In the genomic region with DNA sequence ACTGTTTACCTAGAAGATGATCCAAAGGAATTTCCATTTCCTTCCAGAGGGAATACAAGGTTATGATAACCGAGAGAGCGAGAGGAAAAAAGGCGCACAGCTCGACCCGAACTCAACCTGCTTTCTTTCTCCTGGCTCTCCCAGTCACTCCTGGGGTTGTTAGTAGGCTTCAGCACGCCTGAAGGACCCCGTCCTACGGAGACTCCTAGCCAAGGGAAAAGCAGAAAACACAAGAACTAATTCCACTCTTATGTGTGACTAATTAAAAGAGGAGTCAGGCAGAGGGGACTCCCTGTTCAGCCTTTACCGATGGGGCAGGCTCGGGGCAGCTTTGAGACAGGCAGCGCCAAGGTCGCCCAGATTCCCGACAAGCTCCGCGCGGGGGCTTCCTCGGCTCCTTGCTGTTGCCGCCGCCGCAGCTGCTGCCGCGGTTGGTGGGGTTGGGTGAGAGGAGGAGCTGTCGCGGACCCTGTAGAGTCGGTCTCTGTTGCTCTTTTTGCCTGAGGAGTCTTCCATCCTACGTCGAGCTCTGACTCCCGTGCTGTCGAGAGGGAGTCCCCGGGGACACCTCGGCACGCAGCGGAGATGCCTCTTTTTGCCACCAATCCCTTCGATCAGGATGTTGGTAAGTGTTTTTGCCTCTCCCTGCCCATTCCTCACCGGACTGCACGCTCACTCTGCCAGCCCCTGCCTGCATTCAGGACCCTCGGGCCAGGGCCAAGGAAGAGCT, we compare ENCODE assay signal across 1 cellular context.
A peak's percentile ranks its signal among the peaks of the same experiment; 100 is the strongest.
TF ChIP-seq lines count a peak whose summit lies in the region.

A gene (plus strand): TSS at position 397 of the 730 bp plus-strand sequence. CDS start 189 bp downstream, at position 586.

TF ChIP-seq in HepG2, 621 proteins besides CTCF, POLR2A, EP300 and RAD21 (continued from another document and continues in another):
- TF ChIP-seq IRF2 (CRISPR knock-in tag; IDR thresholded peaks at IDR 0.05) (peak; percentile 19; the same call in 1 of the 2 replicates), KDM5B (CRISPR knock-in tag; IDR thresholded peaks at IDR 0.05; ENCODE audit: borderline replicate concordance) (peak; percentile 61), RFXANK (CRISPR knock-in tag; IDR thresholded peaks at IDR 0.05) (no peak), GABPB1 (CRISPR knock-in tag; IDR thresholded peaks at IDR 0.05) (peak; percentile 72), RBFOX2 (IDR thresholded peaks at IDR 0.05; ENCODE audit: low read depth, low read length) (peak; percentile 73), ASH2L (IDR thresholded peaks at IDR 0.05; ENCODE audit: insufficient read length, low read depth, low read length) (peak; percentile 99), ZFP36L2 (CRISPR knock-in tag; IDR thresholded peaks at IDR 0.05) (no peak), SOX6 (IDR thresholded peaks at IDR 0.05) (no peak), SOX6 (CRISPR knock-in tag; IDR thresholded peaks at IDR 0.05) (peak; percentile 8; the same call in 1 of the 2 replicates), ONECUT2 (CRISPR knock-in tag; IDR thresholded peaks at IDR 0.05) (no peak), KMT2B (CRISPR knock-in tag; IDR thresholded peaks at IDR 0.05) (peak; percentile 97), PHB2 (IDR thresholded peaks at IDR 0.05; ENCODE audit: partially characterized antibody) (no peak), ZZZ3 (CRISPR knock-in tag; IDR thresholded peaks at IDR 0.05; ENCODE audit: borderline replicate concordance) (peak; percentile 44; the same call in 1 of the 2 replicates), ZNF234 (CRISPR knock-in tag; conservative IDR thresholded peaks at IDR 0.05) (no peak), ETV6 (CRISPR knock-in tag; conservative IDR thresholded peaks at IDR 0.05) (no peak), ZNF605 (CRISPR knock-in tag; IDR thresholded peaks at IDR 0.05) (0 out of 2 replicates have a peak, but pooled peaks have one; percentile 62), FOXK2 (IDR thresholded peaks at IDR 0.05) (no peak), ZNF781 (CRISPR knock-in tag; IDR thresholded peaks at IDR 0.05; ENCODE audit: borderline replicate concordance, not compliant biosample characterization) (peak; percentile 28), RNF2 (conservative IDR thresholded peaks at IDR 0.05; ENCODE audit: low read depth) (no peak), SATB2 (CRISPR knock-in tag; IDR thresholded peaks at IDR 0.05) (no peak), KDM3A (CRISPR knock-in tag; IDR thresholded peaks at IDR 0.05; ENCODE audit: low read depth) (no peak), PAWR (CRISPR knock-in tag; IDR thresholded peaks at IDR 0.05; ENCODE audit: borderline replicate concordance) (no peak), ZNF607 (CRISPR knock-in tag; IDR thresholded peaks at IDR 0.05; ENCODE audit: borderline replicate concordance) (0 out of 2 replicates have a peak, but pooled peaks have one; percentile 42), ZNF143 (CRISPR knock-in tag; IDR thresholded peaks at IDR 0.05) (peak; percentile 94), ZNF317 (CRISPR knock-in tag; IDR thresholded peaks at IDR 0.05) (0 out of 2 replicates have a peak, but pooled peaks have one; percentile 25), ZNF292 (CRISPR knock-in tag; IDR thresholded peaks at IDR 0.05; ENCODE audit: borderline replicate concordance, low read depth) (peak; percentile 90), EED (CRISPR knock-in tag; IDR thresholded peaks at IDR 0.05) (no peak), ZBTB7B (CRISPR knock-in tag; IDR thresholded peaks at IDR 0.05) (no peak), SUZ12 (IDR thresholded peaks at IDR 0.05; ENCODE audit: low read depth, low read length) (peak; percentile 44), PHF8 (CRISPR knock-in tag; IDR thresholded peaks at IDR 0.05) (peak; percentile 78), MLLT10 (CRISPR knock-in tag; IDR thresholded peaks at IDR 0.05) (no peak), ZNF12 (CRISPR knock-in tag; IDR thresholded peaks at IDR 0.05) (0 out of 2 replicates have a peak, but pooled peaks have one; percentile 40), NKX3-1 (CRISPR knock-in tag; IDR thresholded peaks at IDR 0.05) (0 out of 2 replicates have a peak, but pooled peaks have one; percentile 23), NR2F1 (CRISPR knock-in tag; IDR thresholded peaks at IDR 0.05) (no peak), ZNF331 (CRISPR knock-in tag; IDR thresholded peaks at IDR 0.05) (no peak), ZBTB42 (CRISPR knock-in tag; IDR thresholded peaks at IDR 0.05) (no peak), ATM (IDR thresholded peaks at IDR 0.05; ENCODE audit: borderline replicate concordance) (no peak), FOXO1 (CRISPR knock-in tag; IDR thresholded peaks at IDR 0.05) (peak; percentile 33; the same call in 1 of the 2 replicates), ZNF616 (CRISPR knock-in tag; IDR thresholded peaks at IDR 0.05; ENCODE audit: low read depth) (no peak), ZNF121 (CRISPR knock-in tag; IDR thresholded peaks at IDR 0.05) (peak; percentile 77), FOXJ3 (CRISPR knock-in tag; IDR thresholded peaks at IDR 0.05; ENCODE audit: borderline replicate concordance) (peak; percentile 40; the same call in 1 of the 2 replicates), NFE2L1 (CRISPR knock-in tag; IDR thresholded peaks at IDR 0.05; ENCODE audit: borderline replicate concordance) (no peak), ZNF510 (CRISPR knock-in tag; IDR thresholded peaks at IDR 0.05; ENCODE audit: low read depth) (0 out of 2 replicates have a peak, but pooled peaks have one; percentile 10)
- TF ChIP-seq, protein P1, sequence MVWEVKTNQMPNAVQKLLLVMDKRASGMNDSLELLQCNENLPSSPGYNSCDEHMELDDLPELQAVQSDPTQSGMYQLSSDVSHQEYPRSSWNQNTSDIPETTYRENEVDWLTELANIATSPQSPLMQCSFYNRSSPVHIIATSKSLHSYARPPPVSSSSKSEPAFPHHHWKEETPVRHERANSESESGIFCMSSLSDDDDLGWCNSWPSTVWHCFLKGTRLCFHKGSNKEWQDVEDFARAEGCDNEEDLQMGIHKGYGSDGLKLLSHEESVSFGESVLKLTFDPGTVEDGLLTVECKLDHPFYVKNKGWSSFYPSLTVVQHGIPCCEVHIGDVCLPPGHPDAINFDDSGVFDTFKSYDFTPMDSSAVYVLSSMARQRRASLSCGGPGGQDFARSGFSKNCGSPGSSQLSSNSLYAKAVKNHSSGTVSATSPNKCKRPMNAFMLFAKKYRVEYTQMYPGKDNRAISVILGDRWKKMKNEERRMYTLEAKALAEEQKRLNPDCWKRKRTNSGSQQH (CRISPR knock-in tag; IDR thresholded peaks at IDR 0.05; ENCODE audit: low read depth) = peak; percentile 50; the same call in 1 of the 2 replicates
- TF ChIP-seq, protein P2, sequence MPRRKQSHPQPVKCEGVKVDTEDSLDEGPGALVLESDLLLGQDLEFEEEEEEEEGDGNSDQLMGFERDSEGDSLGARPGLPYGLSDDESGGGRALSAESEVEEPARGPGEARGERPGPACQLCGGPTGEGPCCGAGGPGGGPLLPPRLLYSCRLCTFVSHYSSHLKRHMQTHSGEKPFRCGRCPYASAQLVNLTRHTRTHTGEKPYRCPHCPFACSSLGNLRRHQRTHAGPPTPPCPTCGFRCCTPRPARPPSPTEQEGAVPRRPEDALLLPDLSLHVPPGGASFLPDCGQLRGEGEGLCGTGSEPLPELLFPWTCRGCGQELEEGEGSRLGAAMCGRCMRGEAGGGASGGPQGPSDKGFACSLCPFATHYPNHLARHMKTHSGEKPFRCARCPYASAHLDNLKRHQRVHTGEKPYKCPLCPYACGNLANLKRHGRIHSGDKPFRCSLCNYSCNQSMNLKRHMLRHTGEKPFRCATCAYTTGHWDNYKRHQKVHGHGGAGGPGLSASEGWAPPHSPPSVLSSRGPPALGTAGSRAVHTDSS (CRISPR knock-in tag; conservative IDR thresholded peaks at IDR 0.05) = no peak
- TF ChIP-seq, protein P3, sequence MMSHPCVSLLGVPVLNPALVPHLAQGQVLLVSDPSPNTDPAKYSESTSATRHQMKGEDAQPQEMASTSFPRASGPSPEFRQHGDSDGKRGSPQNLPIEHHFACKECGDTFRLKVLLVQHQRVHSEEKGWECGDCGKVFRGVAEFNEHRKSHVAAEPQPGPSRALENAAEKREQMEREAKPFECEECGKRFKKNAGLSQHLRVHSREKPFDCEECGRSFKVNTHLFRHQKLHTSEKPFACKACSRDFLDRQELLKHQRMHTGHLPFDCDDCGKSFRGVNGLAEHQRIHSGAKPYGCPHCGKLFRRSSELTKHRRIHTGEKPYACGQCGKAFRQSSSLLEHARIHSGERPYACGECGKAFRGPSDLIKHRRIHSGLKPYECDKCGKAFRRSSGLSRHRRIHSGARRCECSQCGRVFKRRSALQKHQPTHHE (CRISPR knock-in tag; IDR thresholded peaks at IDR 0.05; ENCODE audit: borderline replicate concordance) = no peak
- TF ChIP-seq, protein P4, sequence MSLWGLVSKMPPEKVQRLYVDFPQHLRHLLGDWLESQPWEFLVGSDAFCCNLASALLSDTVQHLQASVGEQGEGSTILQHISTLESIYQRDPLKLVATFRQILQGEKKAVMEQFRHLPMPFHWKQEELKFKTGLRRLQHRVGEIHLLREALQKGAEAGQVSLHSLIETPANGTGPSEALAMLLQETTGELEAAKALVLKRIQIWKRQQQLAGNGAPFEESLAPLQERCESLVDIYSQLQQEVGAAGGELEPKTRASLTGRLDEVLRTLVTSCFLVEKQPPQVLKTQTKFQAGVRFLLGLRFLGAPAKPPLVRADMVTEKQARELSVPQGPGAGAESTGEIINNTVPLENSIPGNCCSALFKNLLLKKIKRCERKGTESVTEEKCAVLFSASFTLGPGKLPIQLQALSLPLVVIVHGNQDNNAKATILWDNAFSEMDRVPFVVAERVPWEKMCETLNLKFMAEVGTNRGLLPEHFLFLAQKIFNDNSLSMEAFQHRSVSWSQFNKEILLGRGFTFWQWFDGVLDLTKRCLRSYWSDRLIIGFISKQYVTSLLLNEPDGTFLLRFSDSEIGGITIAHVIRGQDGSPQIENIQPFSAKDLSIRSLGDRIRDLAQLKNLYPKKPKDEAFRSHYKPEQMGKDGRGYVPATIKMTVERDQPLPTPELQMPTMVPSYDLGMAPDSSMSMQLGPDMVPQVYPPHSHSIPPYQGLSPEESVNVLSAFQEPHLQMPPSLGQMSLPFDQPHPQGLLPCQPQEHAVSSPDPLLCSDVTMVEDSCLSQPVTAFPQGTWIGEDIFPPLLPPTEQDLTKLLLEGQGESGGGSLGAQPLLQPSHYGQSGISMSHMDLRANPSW (CRISPR knock-in tag; IDR thresholded peaks at IDR 0.05; ENCODE audit: borderline replicate concordance) = peak; percentile 17; the same call in 1 of the 2 replicates
- TF ChIP-seq, protein P5, sequence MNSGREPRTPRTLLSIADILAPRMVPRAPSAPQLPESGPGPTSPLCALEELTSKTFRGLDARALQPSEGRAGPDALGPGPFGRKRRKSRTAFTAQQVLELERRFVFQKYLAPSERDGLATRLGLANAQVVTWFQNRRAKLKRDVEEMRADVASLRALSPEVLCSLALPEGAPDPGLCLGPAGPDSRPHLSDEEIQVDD (CRISPR knock-in tag; IDR thresholded peaks at IDR 0.05; ENCODE audit: borderline replicate concordance) = no peak
- TF ChIP-seq, protein P6, sequence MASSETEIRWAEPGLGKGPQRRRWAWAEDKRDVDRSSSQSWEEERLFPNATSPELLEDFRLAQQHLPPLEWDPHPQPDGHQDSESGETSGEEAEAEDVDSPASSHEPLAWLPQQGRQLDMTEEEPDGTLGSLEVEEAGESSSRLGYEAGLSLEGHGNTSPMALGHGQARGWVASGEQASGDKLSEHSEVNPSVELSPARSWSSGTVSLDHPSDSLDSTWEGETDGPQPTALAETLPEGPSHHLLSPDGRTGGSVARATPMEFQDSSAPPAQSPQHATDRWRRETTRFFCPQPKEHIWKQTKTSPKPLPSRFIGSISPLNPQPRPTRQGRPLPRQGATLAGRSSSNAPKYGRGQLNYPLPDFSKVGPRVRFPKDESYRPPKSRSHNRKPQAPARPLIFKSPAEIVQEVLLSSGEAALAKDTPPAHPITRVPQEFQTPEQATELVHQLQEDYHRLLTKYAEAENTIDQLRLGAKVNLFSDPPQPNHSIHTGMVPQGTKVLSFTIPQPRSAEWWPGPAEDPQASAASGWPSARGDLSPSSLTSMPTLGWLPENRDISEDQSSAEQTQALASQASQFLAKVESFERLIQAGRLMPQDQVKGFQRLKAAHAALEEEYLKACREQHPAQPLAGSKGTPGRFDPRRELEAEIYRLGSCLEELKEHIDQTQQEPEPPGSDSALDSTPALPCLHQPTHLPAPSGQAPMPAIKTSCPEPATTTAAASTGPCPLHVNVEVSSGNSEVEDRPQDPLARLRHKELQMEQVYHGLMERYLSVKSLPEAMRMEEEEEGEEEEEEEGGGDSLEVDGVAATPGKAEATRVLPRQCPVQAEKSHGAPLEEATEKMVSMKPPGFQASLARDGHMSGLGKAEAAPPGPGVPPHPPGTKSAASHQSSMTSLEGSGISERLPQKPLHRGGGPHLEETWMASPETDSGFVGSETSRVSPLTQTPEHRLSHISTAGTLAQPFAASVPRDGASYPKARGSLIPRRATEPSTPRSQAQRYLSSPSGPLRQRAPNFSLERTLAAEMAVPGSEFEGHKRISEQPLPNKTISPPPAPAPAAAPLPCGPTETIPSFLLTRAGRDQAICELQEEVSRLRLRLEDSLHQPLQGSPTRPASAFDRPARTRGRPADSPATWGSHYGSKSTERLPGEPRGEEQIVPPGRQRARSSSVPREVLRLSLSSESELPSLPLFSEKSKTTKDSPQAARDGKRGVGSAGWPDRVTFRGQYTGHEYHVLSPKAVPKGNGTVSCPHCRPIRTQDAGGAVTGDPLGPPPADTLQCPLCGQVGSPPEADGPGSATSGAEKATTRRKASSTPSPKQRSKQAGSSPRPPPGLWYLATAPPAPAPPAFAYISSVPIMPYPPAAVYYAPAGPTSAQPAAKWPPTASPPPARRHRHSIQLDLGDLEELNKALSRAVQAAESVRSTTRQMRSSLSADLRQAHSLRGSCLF (CRISPR knock-in tag; IDR thresholded peaks at IDR 0.05; ENCODE audit: borderline replicate concordance) = no peak
- TF ChIP-seq, protein P7, sequence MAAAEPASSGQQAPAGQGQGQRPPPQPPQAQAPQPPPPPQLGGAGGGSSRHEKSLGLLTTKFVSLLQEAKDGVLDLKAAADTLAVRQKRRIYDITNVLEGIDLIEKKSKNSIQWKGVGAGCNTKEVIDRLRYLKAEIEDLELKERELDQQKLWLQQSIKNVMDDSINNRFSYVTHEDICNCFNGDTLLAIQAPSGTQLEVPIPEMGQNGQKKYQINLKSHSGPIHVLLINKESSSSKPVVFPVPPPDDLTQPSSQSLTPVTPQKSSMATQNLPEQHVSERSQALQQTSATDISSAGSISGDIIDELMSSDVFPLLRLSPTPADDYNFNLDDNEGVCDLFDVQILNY (CRISPR knock-in tag; conservative IDR thresholded peaks at IDR 0.05) = no peak
- TF ChIP-seq, protein P8, sequence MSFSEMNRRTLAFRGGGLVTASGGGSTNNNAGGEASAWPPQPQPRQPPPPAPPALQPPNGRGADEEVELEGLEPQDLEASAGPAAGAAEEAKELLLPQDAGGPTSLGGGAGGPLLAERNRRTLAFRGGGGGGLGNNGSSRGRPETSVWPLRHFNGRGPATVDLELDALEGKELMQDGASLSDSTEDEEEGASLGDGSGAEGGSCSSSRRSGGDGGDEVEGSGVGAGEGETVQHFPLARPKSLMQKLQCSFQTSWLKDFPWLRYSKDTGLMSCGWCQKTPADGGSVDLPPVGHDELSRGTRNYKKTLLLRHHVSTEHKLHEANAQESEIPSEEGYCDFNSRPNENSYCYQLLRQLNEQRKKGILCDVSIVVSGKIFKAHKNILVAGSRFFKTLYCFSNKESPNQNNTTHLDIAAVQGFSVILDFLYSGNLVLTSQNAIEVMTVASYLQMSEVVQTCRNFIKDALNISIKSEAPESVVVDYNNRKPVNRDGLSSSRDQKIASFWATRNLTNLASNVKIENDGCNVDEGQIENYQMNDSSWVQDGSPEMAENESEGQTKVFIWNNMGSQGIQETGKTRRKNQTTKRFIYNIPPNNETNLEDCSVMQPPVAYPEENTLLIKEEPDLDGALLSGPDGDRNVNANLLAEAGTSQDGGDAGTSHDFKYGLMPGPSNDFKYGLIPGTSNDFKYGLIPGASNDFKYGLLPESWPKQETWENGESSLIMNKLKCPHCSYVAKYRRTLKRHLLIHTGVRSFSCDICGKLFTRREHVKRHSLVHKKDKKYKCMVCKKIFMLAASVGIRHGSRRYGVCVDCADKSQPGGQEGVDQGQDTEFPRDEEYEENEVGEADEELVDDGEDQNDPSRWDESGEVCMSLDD (CRISPR knock-in tag; IDR thresholded peaks at IDR 0.05; ENCODE audit: borderline replicate concordance) = no peak
